8 cellular contexts compared by ENCODE assay signal in genomic region chr19:39506944-39507714, GRCh38. TPM values are rescaled to one million over a fixed set of nuclear protein-coding genes. Genes with fewer than 3 reads are reported as not detected.
A peak's percentile ranks its signal among the peaks of the same experiment; 100 is the strongest.
DNase-seq lines count a peak whose midpoint lies in the region; ATAC-seq and TF ChIP-seq lines count a peak whose summit lies in the region.

No MANE protein-coding gene starts in this region.

- H3K27ac ChIP-seq in CD4-positive, alpha-beta T cell (ENCODE audit: low read depth, low read length), result no peak overlapping the region

- DNase-seq in CD4-positive, alpha-beta T cell, result peak in 4 of 10 experiments; percentile 18 to 47 (median 39)
- DNase-seq in HEK293T (ENCODE audit: extremely low spot score) (peak; percentile 89), NOMO-1 treated with DMSO at 0.1 percent for 48 hours (lab: John Stamatoyannopoulos, UW; ENCODE audit: unreplicated experiment) (peak; percentile 52), glutamatergic neuron (peak; percentile 86), retinal pigment epithelial cell (ENCODE audit: low read depth) (no peak), posterior vena cava (ENCODE audit: low spot score) (no peak)
- peak; percentile 82 for DNase-seq in activated effector memory CD4-positive, alpha-beta T cell treated with anti-CD3 and anti-CD28 coated beads, Interleukin-2, amount 50 U/mL, for 16 hours

- no peak for TF ChIP-seq CTCF in CD4-positive, alpha-beta T cell (IDR thresholded peaks at IDR 0.05)
- no peak for TF ChIP-seq CTCF in glutamatergic neuron (IDR thresholded peaks at IDR 0.05; ENCODE audit: partially characterized antibody, unreplicated experiment)
- TF ChIP-seq CTCF in retinal pigment epithelial cell (conservative IDR thresholded peaks at IDR 0.05; ENCODE audit: low read depth, low read length), result no peak

- peak overlapping the region; percentile 53 for H3K4me3 ChIP-seq in retinal pigment epithelial cell (ENCODE audit: low read length)

- no peaks in the 10 kb centered on the region for H3K36me3 Mint-ChIP-seq in CD4-positive, alpha-beta T cell (ENCODE audit: low read depth)
- H3K36me3 Mint-ChIP-seq in glutamatergic neuron (ENCODE audit: unreplicated experiment), result no peaks in the 10 kb centered on the region

- peaks cover 68% of the 10 kb centered on the region for H3K27me3 Mint-ChIP-seq in CD4-positive, alpha-beta T cell
- peaks cover 32% of the 10 kb centered on the region for H3K27me3 Mint-ChIP-seq in glutamatergic neuron (ENCODE audit: unreplicated experiment)

- H3K9me3 ChIP-seq in CD4-positive, alpha-beta T cell (ENCODE audit: control insufficient read depth, low read length), result no peaks in the 10 kb centered on the region

- H3K27me3 ChIP-seq in CD4-positive, alpha-beta T cell (ENCODE audit: control insufficient read depth, insufficient read depth, low read length), result peaks cover 52% of the 10 kb centered on the region

- H3K27ac Mint-ChIP-seq in CD4-positive, alpha-beta T cell, result no peak overlapping the region
- peak overlapping the region; percentile 82 for H3K27ac Mint-ChIP-seq in glutamatergic neuron (ENCODE audit: unreplicated experiment)

- POLR2A ChIA-PET in CD4-positive, alpha-beta T cell (lab: Charles Lee), result interaction anchor here (0.9 to 1.5 kb wide), 2 partner anchors 29 to 72 kb away, joined by 3 to 4 read pairs; partner anchors contain the start of gene RPS16
- POLR2A ChIA-PET in HEK293T (lab: Yijun Ruan, JAX), result interaction anchor here (1.1 to 1.5 kb wide), 3 partner anchors 25 to 71 kb away, joined by 3 to 4 read pairs (median 4); partner anchors contain the start of genes EID2B and RPS16

- intact Hi-C loops in CD4-positive, alpha-beta T cell (cut with DNase I, micrococcal nuclease), result no loop called here
- intact Hi-C loops in posterior vena cava (cut with DNase I), result loop anchor here in 1 of 2 donors (5.0 kb wide), 1 partner anchor 1015 kb away; no protein-coding TSS in a partner anchor

- CTCF ChIA-PET in CD4-positive, alpha-beta T cell (lab: Charles Lee), result interaction anchor here (0.8 kb wide), 1 partner anchor 33 kb away, joined by 3 read pairs; no protein-coding TSS in a partner anchor
- CTCF ChIA-PET in HEK293T (lab: Yijun Ruan, JAX), result interaction anchor here (0.6 to 0.7 kb wide), 2 partner anchors 9 to 25 kb away, joined by 4 to 6 read pairs; no protein-coding TSS in a partner anchor

- peak; percentile 46 for ATAC-seq in CD4-positive, alpha-beta T cell (ENCODE audit: poor library complexity)
- ATAC-seq in GM18517 (IDR thresholded peaks at IDR 0.05; ENCODE audit: unreplicated experiment), result no peak

- H3K9me3 Mint-ChIP-seq in CD4-positive, alpha-beta T cell, result no peaks in the 10 kb centered on the region
- peaks cover 31% of the 10 kb centered on the region for H3K9me3 Mint-ChIP-seq in glutamatergic neuron (ENCODE audit: unreplicated experiment)

- H3K4me3 Mint-ChIP-seq in CD4-positive, alpha-beta T cell, result peak overlapping the region; percentile 71
- peak overlapping the region; percentile 76 for H3K4me3 Mint-ChIP-seq in glutamatergic neuron (ENCODE audit: unreplicated experiment)

- H3K4me1 Mint-ChIP-seq in CD4-positive, alpha-beta T cell (ENCODE audit: low read depth), result peaks cover 38% of the 10 kb centered on the region
- H3K4me1 Mint-ChIP-seq in glutamatergic neuron (ENCODE audit: low read depth, unreplicated experiment), result peaks cover 39% of the 10 kb centered on the region

TF ChIP-seq in HEK293T, 16 proteins besides CTCF, POLR2A, EP300 and RAD21:
- TF ChIP-seq ARNT (IDR thresholded peaks at IDR 0.05) (0 out of 2 replicates have a peak, but pooled peaks have one; percentile 16), FOXA1 (IDR thresholded peaks at IDR 0.05) (no peak), L3MBTL2 (conservative IDR thresholded peaks at IDR 0.05) (peak; percentile 98)

RNA-seq across cellular contexts. Expression of gene SELENOV, which starts 7.8 kb away (rescaled TPM):
- not detected for total RNA-seq in CD4-positive, alpha-beta T cell
- total RNA-seq in glutamatergic neuron (ENCODE audit: unreplicated experiment) (9.9 TPM), posterior vena cava (not detected)

RNA-seq across cellular contexts. Expression of gene DLL3, which starts 8.4 kb away (rescaled TPM):
- not detected for total RNA-seq in CD4-positive, alpha-beta T cell
- 788 TPM for total RNA-seq in glutamatergic neuron (ENCODE audit: unreplicated experiment)
- total RNA-seq in posterior vena cava, result not detected

RNA-seq across cellular contexts. Expression of gene EID2B, which starts 25.5 kb away (rescaled TPM):
- total RNA-seq in CD4-positive, alpha-beta T cell, result 1 to 10 TPM; 5.0 to 5.1 TPM
- 7.6 TPM for total RNA-seq in glutamatergic neuron (ENCODE audit: unreplicated experiment)
- total RNA-seq in posterior vena cava, result 1 to 10 TPM; 2.4 to 2.9 TPM

RNA-seq across cellular contexts. Expression of gene TIMM50, which starts 26.5 kb away (rescaled TPM):
- total RNA-seq in CD4-positive, alpha-beta T cell, result 10 to 100 TPM; 38.3 to 43.4 TPM
- total RNA-seq in glutamatergic neuron (ENCODE audit: unreplicated experiment), result 256 TPM
- 10 to 100 TPM; 44.5 to 45.5 TPM for total RNA-seq in posterior vena cava

RNA-seq across cellular contexts. Expression of gene EID2, which starts 32.8 kb away (rescaled TPM):
- total RNA-seq in CD4-positive, alpha-beta T cell, result 10 to 100 TPM; 17.2 to 18.1 TPM
- total RNA-seq in glutamatergic neuron (ENCODE audit: unreplicated experiment) (20.2 TPM), posterior vena cava (10 to 100 TPM; 12.9 to 13.0 TPM)

Comparison
In these comparisons a context has a peak if more than half of its experiments do, and no peak if none do; other contexts are left out.
1. DNase-seq: peak in HEK293T (single experiment), NOMO-1 treated with DMSO at 0.1 percent for 48 hours (single experiment), activated effector memory CD4-positive, alpha-beta T cell treated with anti-CD3 and anti-CD28 coated beads, Interleukin-2, amount 50 U/mL, for 16 hours (single experiment) and glutamatergic neuron (single experiment); none in retinal pigment epithelial cell (single experiment) and posterior vena cava (single experiment).
2. RNA of gene SELENOV, which starts 7.8 kb away (total RNA-seq): 9.9 TPM in glutamatergic neuron (single experiment); not detected in CD4-positive, alpha-beta T cell and not detected in posterior vena cava; every median in the first group is over 10 times any median in the second.
3. RNA of gene DLL3, which starts 8.4 kb away (total RNA-seq): 788 TPM in glutamatergic neuron (single experiment); not detected in posterior vena cava and not detected in CD4-positive, alpha-beta T cell; every median in the first group is over 100 times any median in the second.